Comparison of ENCODE assay signal across 25 cellular contexts in genomic region chr9:6232546-6232945, GRCh38. TPM values are rescaled to one million over a fixed set of nuclear protein-coding genes. Genes with fewer than 3 reads are reported as not detected.
"Had no signal": no experiment of that assay in that cellular context is flagged by ENCODE, and none has a peak within 500 bp of the region (broad histone marks: within the 10 kb centered on the region; RNA-seq: fewer than 3 reads in every experiment).

No MANE protein-coding gene starts in this region.

- DNase-seq: IMR-90, Karpas-422, KG1, MG63, NCI-H1092, NCI-H1105 treated with DMSO at 0.1 percent for 48 hours, NCI-H1417 treated with DMSO at 0.1 percent for 48 hours, NCI-H146, NCI-H187, NCI-H2029, NCI-H2081 treated with DMSO at 0.1 percent for 48 hours, NCI-H2171, NCI-H226, NCI-H446, NCI-H510A, NCI-H524 treated with DMSO at 0.1 percent for 48 hours, NCI-H69, NCI-H774, SHP77 treated with DMSO at 0.1 percent for 48 hours, SJCRH30 had no signal

- H3K9me3 ChIP-seq: MG63, SJCRH30 had no signal

- ATAC-seq: HepG2, Panc1, Right ventricle myocardium inferior, SK-N-SH treated with all-trans-retinoic acid at 6 μM for 48 hours had no signal

- H3K4me1 ChIP-seq: SJCRH30 had no signal

- H3K36me3 ChIP-seq: MG63, SJCRH30 had no signal

- H3K4me3 ChIP-seq: MG63, SJCRH30 had no signal

- H3K27me3 ChIP-seq: MG63, SJCRH30 had no signal

- H3K27ac ChIP-seq: SJCRH30 had no signal

RNA-seq across cellular contexts. Expression of gene IL33, which starts 16.9 kb away (rescaled TPM):
- total RNA-seq: HepG2, HT1080, IMR-90 had no signal
- polyA plus RNA-seq: IMR-90 had no signal
